15 cellular contexts compared by ENCODE assay signal in genomic region chr2:55097083-55097461, GRCh38. TPM values are rescaled to one million over a fixed set of nuclear protein-coding genes. Genes with fewer than 3 reads are reported as not detected.
DNase-seq lines count a peak whose midpoint lies in the region; FAIRE-seq and TF ChIP-seq lines count a peak whose summit lies in the region.
"Had no signal": no experiment of that assay in that cellular context is flagged by ENCODE, and none has a peak within 500 bp of the region (broad histone marks: within the 10 kb centered on the region; RNA-seq: fewer than 3 reads in every experiment).

No MANE protein-coding gene starts in this region.

- H3K27ac ChIP-seq in HL-60 (replicated peaks) (peak overlapping the region; percentile 64), astrocyte (ENCODE audit: low read depth, low read length) (no peak overlapping the region), mesenchymal stem cell (ENCODE audit: low read length, poor library complexity, severe bottlenecking) (no peak overlapping the region), subcutaneous abdominal adipose tissue (ENCODE audit: low read depth, low read length) (peak overlapping the region; percentile 95), breast epithelium (no peak overlapping the region)
- H3K27ac ChIP-seq: vagina had no signal

- DNase-seq in HL-60 (ENCODE audit: low read depth in 1 of 2, low spot score in 1 of 2), result no peak
- DNase-seq in astrocyte (ENCODE audit: low read depth), result no peak
- DNase-seq in mesenchymal stem cell, result no peak
- DNase-seq in NOMO-1 (lab: John Stamatoyannopoulos, UW; ENCODE audit: unreplicated experiment in 2 of 2), result no peak
- DNase-seq in DMS53 (lab: John Stamatoyannopoulos, UW), result no peak
- DNase-seq in mesenteric fat pad (ENCODE audit: low spot score), result no peak
- DNase-seq in breast epithelium (ENCODE audit: low spot score in 2 of 2), result no peak
- DNase-seq: activated gamma-delta T cell treated with Interleukin-2 at 50 U/mL for 16 hours; Kasumi-1; NCI-H2029 treated with DMSO at 0.1 percent for 48 hours; NK-92 treated with Interleukin-12 subunit alpha and Interleukin-12 subunit beta, amount 100 ng/mL, for 24 hours had no signal

- TF ChIP-seq CTCF in HL-60 (IDR thresholded peaks at IDR 0.05; ENCODE audit: insufficient read depth, low read length) (no peak), astrocyte (IDR thresholded peaks at IDR 0.05; ENCODE audit: insufficient read depth, low read depth, low read length) (no peak), breast epithelium (IDR thresholded peaks at IDR 0.05) (no peak)

- H3K4me1 Mint-ChIP-seq in astrocyte (ENCODE audit: low read depth, unreplicated experiment), result peaks cover 17% of the 10 kb centered on the region
- H3K4me1 Mint-ChIP-seq: central memory CD8-positive, alpha-beta T cell had no signal

- H3K27me3 Mint-ChIP-seq in astrocyte (ENCODE audit: low read depth, unreplicated experiment), result no peaks in the 10 kb centered on the region
- H3K27me3 Mint-ChIP-seq: central memory CD8-positive, alpha-beta T cell had no signal

- peak overlapping the region; percentile 97 for H2BK15ac ChIP-seq in mesenchymal stem cell (ENCODE audit: low read depth, poor library complexity, severe bottlenecking)

- H2AFZ ChIP-seq in astrocyte (ENCODE audit: low read depth, low read length) (no peak overlapping the region), mesenchymal stem cell (ENCODE audit: low read depth, low read length) (no peak overlapping the region)

- WGBS in mesenchymal stem cell, result 58% methylated on average over 1 of the region's 1 CpG

- no peak overlapping the region for H3K23ac ChIP-seq in mesenchymal stem cell (ENCODE audit: low read length in 2 of 2)

- no peak for FAIRE-seq in astrocyte (lab: Jason Lieb, UNC)

- H3K4ac ChIP-seq in mesenchymal stem cell (ENCODE audit: low read depth in 1 of 2, low read length in 2 of 2), result peak overlapping the region in 1 of 2 experiments; percentile 54

- no peaks in the 10 kb centered on the region for H3K9me3 Mint-ChIP-seq in astrocyte (ENCODE audit: unreplicated experiment)
- H3K9me3 Mint-ChIP-seq: central memory CD8-positive, alpha-beta T cell had no signal

- no peaks in the 10 kb centered on the region for H3K36me3 Mint-ChIP-seq in astrocyte (ENCODE audit: low read depth, unreplicated experiment)

- no peak overlapping the region for H2BK5ac ChIP-seq in mesenchymal stem cell (ENCODE audit: low read depth, low read length, poor library complexity, severe bottlenecking)

- H4K8ac ChIP-seq in mesenchymal stem cell (ENCODE audit: low read length), result no peak overlapping the region

- H3K79me2 ChIP-seq in astrocyte (ENCODE audit: insufficient read depth, low read length), result no peaks in the 10 kb centered on the region

- no peak overlapping the region for H3K14ac ChIP-seq in mesenchymal stem cell (ENCODE audit: low read length in 2 of 2)

- no peak overlapping the region for H2BK120ac ChIP-seq in mesenchymal stem cell (ENCODE audit: low read depth, low read length)

- no peaks in the 10 kb centered on the region for H3K36me3 ChIP-seq in astrocyte (ENCODE audit: insufficient read depth, low read length)
- H3K36me3 ChIP-seq in mesenchymal stem cell (ENCODE audit: control insufficient read depth in 1 of 2, insufficient read depth in 2 of 2, low read depth in 1 of 2, low read length in 2 of 2), result no peaks in the 10 kb centered on the region
- no peaks in the 10 kb centered on the region for H3K36me3 ChIP-seq in subcutaneous abdominal adipose tissue (ENCODE audit: control insufficient read depth in 5 of 5, insufficient read depth in 5 of 5, low read length in 5 of 5)
- no peaks in the 10 kb centered on the region for H3K36me3 ChIP-seq in breast epithelium
- H3K36me3 ChIP-seq: vagina, WERI-Rb-1 had no signal

- no peak overlapping the region for H3K4me3 Mint-ChIP-seq in astrocyte (ENCODE audit: unreplicated experiment)
- H3K4me3 Mint-ChIP-seq: central memory CD8-positive, alpha-beta T cell had no signal

- H2BK12ac ChIP-seq in mesenchymal stem cell (ENCODE audit: low read length in 2 of 2), result no peak overlapping the region

- no peak overlapping the region for H3K27ac Mint-ChIP-seq in astrocyte (ENCODE audit: unreplicated experiment)

- H3K27me3 ChIP-seq in HL-60 (ENCODE audit: insufficient read depth, poor library complexity, severe bottlenecking), result no peaks in the 10 kb centered on the region
- no peaks in the 10 kb centered on the region for H3K27me3 ChIP-seq in astrocyte (ENCODE audit: insufficient read depth, low read length)
- no peaks in the 10 kb centered on the region for H3K27me3 ChIP-seq in mesenchymal stem cell (ENCODE audit: control insufficient read depth in 1 of 2, insufficient read depth in 1 of 2, low read length in 2 of 2)
- H3K27me3 ChIP-seq in subcutaneous abdominal adipose tissue (ENCODE audit: control insufficient read depth in 5 of 5, insufficient read depth in 4 of 5, low read length in 5 of 5), result no peaks in the 10 kb centered on the region
- no peaks in the 10 kb centered on the region for H3K27me3 ChIP-seq in breast epithelium
- H3K27me3 ChIP-seq: vagina had no signal

- no peak overlapping the region for H3K4me3 ChIP-seq in HL-60 (replicated peaks; ENCODE audit: insufficient read depth, low read length)
- no peak overlapping the region for H3K4me3 ChIP-seq in astrocyte (ENCODE audit: insufficient read depth, low read depth, low read length)
- no peak overlapping the region for H3K4me3 ChIP-seq in mesenchymal stem cell (ENCODE audit: insufficient read depth in 1 of 2, low read depth in 1 of 2, low read length in 2 of 2)
- no peak overlapping the region for H3K4me3 ChIP-seq in subcutaneous abdominal adipose tissue (ENCODE audit: low read depth in 1 of 5, low read length in 5 of 5)
- no peak overlapping the region for H3K4me3 ChIP-seq in breast epithelium
- H3K4me3 ChIP-seq: vagina had no signal

- H3K79me1 ChIP-seq in mesenchymal stem cell (replicated peaks; ENCODE audit: low read length, poor library complexity, severe bottlenecking), result no peaks in the 10 kb centered on the region

- TF ChIP-seq POLR2A in breast epithelium (IDR thresholded peaks at IDR 0.05), result no peak

- no peaks in the 10 kb centered on the region for H3K9me3 ChIP-seq in astrocyte (ENCODE audit: insufficient read depth, low read depth, low read length)
- no peaks in the 10 kb centered on the region for H3K9me3 ChIP-seq in mesenchymal stem cell (ENCODE audit: control insufficient read depth, low read length)
- H3K9me3 ChIP-seq in subcutaneous abdominal adipose tissue (ENCODE audit: control insufficient read depth in 5 of 5, low read length in 5 of 5), result no peaks in the 10 kb centered on the region
- H3K9me3 ChIP-seq in breast epithelium, result no peaks in the 10 kb centered on the region
- H3K9me3 ChIP-seq: vagina had no signal

- H4K20me1 ChIP-seq in astrocyte (ENCODE audit: insufficient read depth, low read length), result no peaks in the 10 kb centered on the region

- intact Hi-C loops in breast epithelium (cut with DNase I; ENCODE audit: low total_unique reads), result loop anchor here (5.0 kb wide), 1 partner anchor 375 kb away; the partner anchor contains the start of gene EML6

- H3K4me1 ChIP-seq in astrocyte (ENCODE audit: insufficient read depth, low read length), result peaks cover 48% of the 10 kb centered on the region
- H3K4me1 ChIP-seq in mesenchymal stem cell (ENCODE audit: control insufficient read depth, insufficient read depth, low read depth, low read length), result no peaks in the 10 kb centered on the region
- peaks cover 12 to 61% (median 47%) of the 10 kb centered on the region in 5 donors for H3K4me1 ChIP-seq in subcutaneous abdominal adipose tissue (ENCODE audit: control insufficient read depth in 5 of 5, insufficient read depth in 5 of 5, low read length in 5 of 5)
- H3K4me1 ChIP-seq in breast epithelium, result no peaks in the 10 kb centered on the region

- H3K9ac ChIP-seq in astrocyte (ENCODE audit: low read length), result no peak overlapping the region
- H3K9ac ChIP-seq in mesenchymal stem cell (ENCODE audit: low read length), result no peak overlapping the region
- peak overlapping the region in 4 of 5 donors; percentile 50 to 86 (median 68) for H3K9ac ChIP-seq in subcutaneous abdominal adipose tissue (ENCODE audit: low read length in 5 of 5)

- H3K4me2 ChIP-seq in astrocyte (ENCODE audit: low read length), result peak overlapping the region; percentile 35
- no peak overlapping the region for H3K4me2 ChIP-seq in mesenchymal stem cell (ENCODE audit: low read length, poor library complexity, severe bottlenecking)

- peak overlapping the region in 1 of 2 experiments; percentile 46 for H3K18ac ChIP-seq in mesenchymal stem cell (ENCODE audit: low read depth in 1 of 2, low read length in 2 of 2)

- H2AK5ac ChIP-seq in mesenchymal stem cell (ENCODE audit: low read length, severe bottlenecking), result peak overlapping the region; percentile 15

- no peak overlapping the region for H4K91ac ChIP-seq in mesenchymal stem cell (ENCODE audit: low read length)

RNA-seq across cellular contexts. Expression of gene RTN4, which starts 46.8 kb away (rescaled TPM):
- total RNA-seq in astrocyte (509 and 541 TPM in 2 replicates), mesenteric fat pad (681 TPM), breast epithelium (100 to 1,000 TPM; 188 to 419 (median 201) TPM)
- polyA plus RNA-seq in mesenchymal stem cell (2013, experiment 1 of 2), result 977 TPM
- polyA plus RNA-seq in mesenchymal stem cell (2013, experiment 2 of 2), result 1,026 TPM

Comparison
In these comparisons a context has a peak if more than half of its experiments do, and no peak if none do; other contexts are left out.
1. H3K27ac ChIP-seq: peak in HL-60 (single experiment) and subcutaneous abdominal adipose tissue (single experiment); none in astrocyte (single experiment), mesenchymal stem cell (single experiment) and breast epithelium (0 of 2).
2. H3K9ac ChIP-seq: peak in subcutaneous abdominal adipose tissue (4 of 5); none in astrocyte (single experiment) and mesenchymal stem cell (single experiment).